8 cellular contexts compared by ENCODE assay signal in genomic region chr12:124273630-124274029, GRCh38. TPM values are rescaled to one million over a fixed set of nuclear protein-coding genes. Genes with fewer than 3 reads are reported as not detected.
DNase-seq lines count a peak whose midpoint lies in the region; ATAC-seq and TF ChIP-seq lines count a peak whose summit lies in the region.

No MANE protein-coding gene starts in this region.

- ATAC-seq in HG03521 (IDR thresholded peaks at IDR 0.05; ENCODE audit: unreplicated experiment) = peak; percentile 45
- no peak for ATAC-seq in GM21390 (IDR thresholded peaks at IDR 0.05; ENCODE audit: unreplicated experiment)
- ATAC-seq in gastroesophageal sphincter = no peak

- no peaks in the 10 kb centered on the region for H3K36me3 ChIP-seq in gastroesophageal sphincter

- H3K9me3 ChIP-seq in gastroesophageal sphincter = no peaks in the 10 kb centered on the region

- TF ChIP-seq POLR2A in gastroesophageal sphincter (IDR thresholded peaks at IDR 0.05) = no peak

- WGBS in gastroesophageal sphincter (ENCODE audit: low coverage in 1 of 2), 2 donors = 87 to 96% methylated on average over 2 to 3 of the region's 3 CpGs

- TF ChIP-seq EP300 in gastroesophageal sphincter (IDR thresholded peaks at IDR 0.05) = no peak

- no peak overlapping the region for H3K4me3 ChIP-seq in AG09309 (ENCODE audit: control insufficient read depth, low read depth, low read length)
- H3K4me3 ChIP-seq in GM12875 (ENCODE audit: low read depth, low read length) = no peak overlapping the region
- H3K4me3 ChIP-seq in gastroesophageal sphincter = no peak overlapping the region

- peaks cover 17% of the 10 kb centered on the region for H3K27me3 ChIP-seq in gastroesophageal sphincter

- H3K27ac ChIP-seq in gastroesophageal sphincter = no peak overlapping the region

- no peaks in the 10 kb centered on the region for H3K4me1 ChIP-seq in gastroesophageal sphincter

- peak; percentile 27 for TF ChIP-seq CTCF in AG09309 (IDR thresholded peaks at IDR 0.05; ENCODE audit: control insufficient read depth, insufficient read depth, low read depth, low read length, missing control alignments)
- TF ChIP-seq CTCF in GM12875 (IDR thresholded peaks at IDR 0.05; ENCODE audit: borderline replicate concordance, insufficient read depth, low read depth, low read length) = peak; percentile 38; the same call in 1 of the 2 replicates
- no peak for TF ChIP-seq CTCF in gastroesophageal sphincter (IDR thresholded peaks at IDR 0.05)

- DNase-seq in AG09309 (ENCODE audit: low read depth) (no peak), SHP77 treated with DMSO at 0.1 percent for 48 hours (lab: John Stamatoyannopoulos, UW) (peak; percentile 75), glomerular visceral epithelial cell (ENCODE audit: extremely low spot score) (peak; percentile 74), T-helper 9 cell (no peak)

RNA-seq across cellular contexts. Expression of gene RFLNA, which starts 21.3 kb away (rescaled TPM):
- total RNA-seq in gastroesophageal sphincter = 1 to 10 TPM in 1 of 4 donors, under 1 TPM in 2, not detected in 1; 0.39 to 1.2 (median 0.54) TPM

Comparison
In these comparisons a context has a peak if more than half of its experiments do, and no peak if none do; other contexts are left out.
1. DNase-seq: peak in SHP77 treated with DMSO at 0.1 percent for 48 hours (single experiment) and glomerular visceral epithelial cell (single experiment); none in AG09309 (single experiment) and T-helper 9 cell (single experiment).
2. CTCF ChIP-seq: peak in AG09309 (single experiment) and GM12875 (single experiment); none in gastroesophageal sphincter (0 of 4).